12 cellular contexts compared by ENCODE assay signal in the genomic region with DNA sequence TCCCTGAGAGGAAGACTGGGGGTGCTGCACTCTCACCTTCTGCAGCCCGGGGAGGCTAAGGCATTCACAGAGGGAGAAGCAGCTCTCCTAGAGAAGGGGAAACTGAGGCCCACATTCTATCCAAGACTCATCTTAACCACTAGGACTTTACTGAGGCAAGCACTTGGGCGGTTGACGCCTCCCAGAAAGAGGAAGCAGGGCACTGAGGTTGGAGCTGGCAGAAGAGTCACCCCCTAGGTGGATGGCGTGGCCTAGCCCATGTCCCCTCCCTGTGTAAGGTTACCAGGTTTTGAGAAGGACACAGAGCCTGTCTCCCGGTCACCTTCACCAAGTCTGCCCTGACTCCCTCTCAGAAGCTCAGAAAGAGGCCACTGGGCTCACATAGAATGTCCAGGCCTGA. TPM values are rescaled to one million over a fixed set of nuclear protein-coding genes. Genes with fewer than 3 reads are reported as not detected.
DNase-seq lines count a peak whose midpoint lies in the region; ATAC-seq and TF ChIP-seq lines count a peak whose summit lies in the region.
"Had no signal": no experiment of that assay in that cellular context is flagged by ENCODE, and none has a peak within 500 bp of the region (broad histone marks: within the 10 kb centered on the region; RNA-seq: fewer than 3 reads in every experiment).

No MANE protein-coding gene starts in this region.

- no peaks in the 10 kb centered on the region for H3K27me3 Mint-ChIP-seq in CD4-positive, alpha-beta memory T cell

- no peak for DNase-seq in CD4-positive, alpha-beta memory T cell
- peak; percentile 75 for DNase-seq in MV-4-11 (lab: John Stamatoyannopoulos, UW)
- DNase-seq in esophagus squamous epithelium (lab: John Stamatoyannopoulos, UW) = no peak
- DNase-seq in NCI-H2196 treated with DMSO at 0.1 percent for 48 hours (lab: John Stamatoyannopoulos, UW; ENCODE audit: unreplicated experiment) = no peak
- DNase-seq in kidney glomerular epithelial cell (lab: John Stamatoyannopoulos, UW) = no peak
- DNase-seq: NCI-H1048, posterior cingulate gyrus had no signal

- H3K4me3 ChIP-seq in CD4-positive, alpha-beta memory T cell (ENCODE audit: low read length in 2 of 2) = no peak overlapping the region
- H3K4me3 ChIP-seq in esophagus squamous epithelium (no peak overlapping the region), skin epidermis (no peak overlapping the region)

- no peak for TF ChIP-seq POLR2A in esophagus squamous epithelium (IDR thresholded peaks at IDR 0.05)

- no peak for TF ChIP-seq CTCF in esophagus squamous epithelium (IDR thresholded peaks at IDR 0.05)

- peak overlapping the region in 5 of 7 donors; percentile 22 to 94 (median 57) for H3K27ac Mint-ChIP-seq in CD4-positive, alpha-beta memory T cell

- H3K36me3 Mint-ChIP-seq in CD4-positive, alpha-beta memory T cell = peaks cover 5 to 13% of the 10 kb centered on the region in 2 donors

- POLR2A ChIA-PET in CD4-positive, alpha-beta memory T cell (lab: Charles Lee; ENCODE audit: partially characterized antibody) = interaction anchor here (1.4 to 5.8 kb wide), 2 partner anchors 8 to 22 kb away, joined by 3 to 67 read pairs; partner anchors contain the start of gene MRPL4

- no peaks in the 10 kb centered on the region for H3K9me3 Mint-ChIP-seq in CD4-positive, alpha-beta memory T cell
- H3K9me3 Mint-ChIP-seq: T-helper 2 cell treated with Interferon-gamma antibody and Interleukin-4, amounts not matched to agents 5 μg/mL and 100 μg/mL, for 36 hours had no signal

- peaks cover 20% of the 10 kb centered on the region for H3K4me1 ChIP-seq in CD4-positive, alpha-beta memory T cell (ENCODE audit: insufficient read depth, low read length)
- peaks cover 13 to 58% (median 17%) of the 10 kb centered on the region in 3 donors for H3K4me1 ChIP-seq in esophagus squamous epithelium

- CTCF ChIA-PET in CD4-positive, alpha-beta memory T cell (lab: Charles Lee; ENCODE audit: partially characterized antibody) = interaction anchor here (0.8 to 8.8 kb wide), 6 partner anchors 8 to 305 kb away, joined by 3 to 132 read pairs (median 4); partner anchors contain the start of gene MRPL4

- H3K4me1 Mint-ChIP-seq in CD4-positive, alpha-beta memory T cell = peaks cover 11 to 40% (median 26%) of the 10 kb centered on the region in 4 donors

- intact Hi-C loops in CD4-positive, alpha-beta memory T cell (cut with micrococcal nuclease) = no loop called here
- intact Hi-C loops in esophagus squamous epithelium (cut with DNase I) = no loop called here

- no peaks in the 10 kb centered on the region for H3K27me3 ChIP-seq in CD4-positive, alpha-beta memory T cell (ENCODE audit: insufficient read depth, low read length)
- no peaks in the 10 kb centered on the region for H3K27me3 ChIP-seq in esophagus squamous epithelium

- no peak overlapping the region for H3K27ac ChIP-seq in CD4-positive, alpha-beta memory T cell (ENCODE audit: low read depth, low read length)
- H3K27ac ChIP-seq in esophagus squamous epithelium = peak overlapping the region in 3 of 4 donors; percentile 57 to 94 (median 89)
- H3K27ac ChIP-seq in skin epidermis = peak overlapping the region in 13 of 21 experiments; percentile 27 to 98 (median 94)
- H3K27ac ChIP-seq: C4-2B had no signal

- peak overlapping the region in 1 of 8 donors; percentile 6 for H3K4me3 Mint-ChIP-seq in CD4-positive, alpha-beta memory T cell

- WGBS in esophagus squamous epithelium, 2 donors = 74 to 100% methylated on average over 1 to 5 of the region's 5 CpGs

- ATAC-seq in HG02870 (IDR thresholded peaks at IDR 0.05; ENCODE audit: unreplicated experiment) = no peak
- no peak for ATAC-seq in HG02938 (IDR thresholded peaks at IDR 0.05; ENCODE audit: unreplicated experiment)

- H3K9me3 ChIP-seq in CD4-positive, alpha-beta memory T cell (ENCODE audit: control insufficient read depth in 1 of 2, low read length in 2 of 2) = no peaks in the 10 kb centered on the region
- no peaks in the 10 kb centered on the region for H3K9me3 ChIP-seq in esophagus squamous epithelium

- H3K36me3 ChIP-seq in CD4-positive, alpha-beta memory T cell (ENCODE audit: insufficient read depth, low read length) = peaks cover 2% of the 10 kb centered on the region
- H3K36me3 ChIP-seq in esophagus squamous epithelium = peaks cover 0 to 14% (median 0%) of the 10 kb centered on the region in 3 donors

RNA-seq across cellular contexts. Expression of gene S1PR2, which starts 2.7 kb away (rescaled TPM):
- total RNA-seq in CD4-positive, alpha-beta memory T cell = 1 to 10 TPM; 9.0 to 9.4 TPM
- 1 to 10 TPM; 1.4 to 2.3 TPM for polyA plus RNA-seq in CD4-positive, alpha-beta memory T cell
- total RNA-seq in esophagus squamous epithelium = 1 to 10 TPM; 1.6 to 6.1 (median 3.3) TPM

RNA-seq across cellular contexts. Expression of gene MRPL4, which starts 23.6 kb away (rescaled TPM):
- total RNA-seq in CD4-positive, alpha-beta memory T cell = 10 to 100 TPM; 42.7 to 44.6 TPM
- 10 to 100 TPM; 28.9 to 37.1 TPM for polyA plus RNA-seq in CD4-positive, alpha-beta memory T cell
- total RNA-seq in esophagus squamous epithelium = 100 to 1,000 TPM in 2 of 4 donors, 10 to 100 TPM in 2; 77.6 to 105 (median 92.6) TPM

RNA-seq across cellular contexts. Expression of gene DNMT1, which starts 33.6 kb away (rescaled TPM):
- 100 to 1,000 TPM; 208 to 250 TPM for total RNA-seq in CD4-positive, alpha-beta memory T cell
- polyA plus RNA-seq in CD4-positive, alpha-beta memory T cell = 100 to 1,000 TPM in 1 of 2 donors, 10 to 100 TPM in 1; 53.5 to 166 TPM
- 10 to 100 TPM; 29.5 to 80.6 (median 48.4) TPM for total RNA-seq in esophagus squamous epithelium

RNA-seq across cellular contexts. Expression of gene ICAM1, which starts 42.5 kb away (rescaled TPM):
- 1 to 10 TPM; 7.5 to 8.2 TPM for total RNA-seq in CD4-positive, alpha-beta memory T cell
- 1 to 10 TPM; 2.5 to 8.1 TPM for polyA plus RNA-seq in CD4-positive, alpha-beta memory T cell
- 10 to 100 TPM in 1 of 4 donors, 1 to 10 TPM in 3; 5.4 to 26.4 (median 7.7) TPM for total RNA-seq in esophagus squamous epithelium

RNA-seq across cellular contexts. Expression of gene ICAM4, which starts 58.4 kb away (rescaled TPM):
- 1 to 10 TPM in 1 of 2 experiments, under 1 TPM in 1; 0.70 to 1.3 TPM for total RNA-seq in CD4-positive, alpha-beta memory T cell
- polyA plus RNA-seq in CD4-positive, alpha-beta memory T cell = 1 to 10 TPM in 1 of 2 donors, not detected in 1; 1.5 TPM
- under 1 TPM in 2 of 4 donors, not detected in 2; 0.29 to 0.76 TPM for total RNA-seq in esophagus squamous epithelium
